In genomic region chr14:57380935-57381334, GRCh38 we compare ENCODE assay signal across 17 cellular contexts. TPM values are rescaled to one million over a fixed set of nuclear protein-coding genes. Genes with fewer than 3 reads are reported as not detected.
A peak's percentile ranks its signal among the peaks of the same experiment; 100 is the strongest.
DNase-seq lines count a peak whose midpoint lies in the region; ATAC-seq and TF ChIP-seq lines count a peak whose summit lies in the region.
"Had no signal": no experiment of that assay in that cellular context is flagged by ENCODE, and none has a peak within 500 bp of the region (broad histone marks: within the 10 kb centered on the region; RNA-seq: fewer than 3 reads in every experiment).

No MANE protein-coding gene starts in this region.

- TF ChIP-seq POLR2A in ovary (IDR thresholded peaks at IDR 0.05), result no peak

- H4K20me1 ChIP-seq in SK-N-SH (ENCODE audit: insufficient read depth) (no peaks in the 10 kb centered on the region), fibroblast of lung (ENCODE audit: control insufficient read depth, extremely low read depth, insufficient read depth, low read length) (no peaks in the 10 kb centered on the region)

- H3K4me2 ChIP-seq in SK-N-SH, result no peak overlapping the region
- H3K4me2 ChIP-seq in fibroblast of lung (ENCODE audit: extremely low read depth, insufficient read depth, low read length), result no peak overlapping the region

- TF ChIP-seq CTCF in SK-N-SH (IDR thresholded peaks at IDR 0.05) (no peak), fibroblast of lung (conservative IDR thresholded peaks at IDR 0.05 in 1 of 2, IDR thresholded peaks at IDR 0.05 in 1 of 2; ENCODE audit: low read depth in 1 of 2, low read length in 2 of 2) (no peak), ovary (IDR thresholded peaks at IDR 0.05) (no peak)

- no peak overlapping the region for H3K27ac Mint-ChIP-seq in activated naive CD4-positive, alpha-beta T cell treated with anti-CD3 and anti-CD28 coated beads for 36 hours

- H3K9me2 ChIP-seq in SK-N-SH, result no peaks in the 10 kb centered on the region

- no peak for TF ChIP-seq RAD21 in SK-N-SH (IDR thresholded peaks at IDR 0.05; ENCODE audit: low read length)

- no peaks in the 10 kb centered on the region for H3K36me3 ChIP-seq in SK-N-SH (replicated peaks in 1 of 2; ENCODE audit: control insufficient read depth in 1 of 2, insufficient read depth in 2 of 2, low read length in 1 of 2)
- H3K36me3 ChIP-seq in SK-N-MC (ENCODE audit: insufficient read depth, low read length), result no peaks in the 10 kb centered on the region
- H3K36me3 ChIP-seq in fibroblast of lung (ENCODE audit: control insufficient read depth, insufficient read depth, low read length), result no peaks in the 10 kb centered on the region
- no peaks in the 10 kb centered on the region for H3K36me3 ChIP-seq in ovary

- H3K4me3 ChIP-seq in SK-N-SH (ENCODE audit: low read depth in 2 of 2, low read length in 1 of 2), result no peak overlapping the region
- no peak overlapping the region for H3K4me3 ChIP-seq in SK-N-MC
- H3K4me3 ChIP-seq in fibroblast of lung (replicated peaks in 1 of 4; ENCODE audit: control extremely low read depth in 1 of 4, insufficient read depth in 1 of 4, low read depth in 3 of 4, low read length in 4 of 4), result no peak overlapping the region
- H3K4me3 ChIP-seq in ovary, result no peak overlapping the region

- peaks cover 7% of the 10 kb centered on the region for H3F3A ChIP-seq in SK-N-SH (replicated peaks; ENCODE audit: insufficient read depth)

- no peaks in the 10 kb centered on the region for H3K9me3 ChIP-seq in SK-N-SH
- H3K9me3 ChIP-seq in SK-N-MC (ENCODE audit: low read depth, low read length), result no peaks in the 10 kb centered on the region
- H3K9me3 ChIP-seq in fibroblast of lung (ENCODE audit: control insufficient read depth, insufficient read depth, low read depth, low read length), result no peaks in the 10 kb centered on the region
- no peaks in the 10 kb centered on the region for H3K9me3 ChIP-seq in ovary

- CTCF ChIA-PET in SK-N-SH (lab: Yijun Ruan, JAX), result interaction anchor here (1.6 kb wide), 1 partner anchor 9 kb away, joined by 6 read pairs; the partner anchor contains the start of gene NAA30
- CTCF ChIA-PET in activated naive CD4-positive, alpha-beta T cell treated with anti-CD3 and anti-CD28 coated beads for 36 hours (lab: Charles Lee), result interaction anchor here (0.6 kb wide), 2 partner anchors 20 to 302 kb away, joined by 3 to 5 read pairs; no protein-coding TSS in a partner anchor

- POLR2A ChIA-PET in SK-N-SH (lab: Yijun Ruan, JAX), result no interaction called here

- TF ChIP-seq EP300 in SK-N-SH (IDR thresholded peaks at IDR 0.05; ENCODE audit: borderline replicate concordance in 1 of 2, low read depth in 1 of 2, low read length in 1 of 2) (no peak), ovary (IDR thresholded peaks at IDR 0.05) (no peak)

- 44% methylated on average over 3 of the region's 3 CpGs for WGBS in SK-N-SH (ENCODE audit: low lambda C conversion rate)
- WGBS in ovary, 3 donors, result 86 to 92% (median 88%) methylated on average over 3 of the region's 3 CpGs

- no peaks in the 10 kb centered on the region for H3K27me3 Mint-ChIP-seq in activated naive CD4-positive, alpha-beta T cell treated with anti-CD3 and anti-CD28 coated beads for 36 hours (ENCODE audit: low read depth)

- H3K4me3 Mint-ChIP-seq in activated naive CD4-positive, alpha-beta T cell treated with anti-CD3 and anti-CD28 coated beads for 36 hours, result no peak overlapping the region

- no peaks in the 10 kb centered on the region for H3K36me3 Mint-ChIP-seq in activated naive CD4-positive, alpha-beta T cell treated with anti-CD3 and anti-CD28 coated beads for 36 hours (ENCODE audit: low read depth)

- H3K4me1 ChIP-seq in SK-N-SH (ENCODE audit: control insufficient read depth in 1 of 2, insufficient read depth in 2 of 2, low read depth in 1 of 2, low read length in 1 of 2) (0 out of 4 replicates have a peak, but pooled peaks cover 0 to 4% of the 10 kb centered on the region in 2 experiments), fibroblast of lung (ENCODE audit: control insufficient read depth, extremely low read depth, insufficient read depth, low read length) (peaks cover 3% of the 10 kb centered on the region), ovary (ENCODE audit: insufficient read depth) (no peaks in the 10 kb centered on the region)

- intact Hi-C loops in activated naive CD4-positive, alpha-beta T cell treated with anti-CD3 and anti-CD28 coated beads for 36 hours (cut with micrococcal nuclease), result no loop called here
- intact Hi-C loops in ovary (cut with DNase I), result no loop called here

- DNase-seq in SK-N-SH, result no peak
- no peak for DNase-seq in SK-N-MC (ENCODE audit: low read depth, low spot score)
- DNase-seq in fibroblast of lung (ENCODE audit: low read depth in 2 of 2), result no peak
- DNase-seq in activated naive CD4-positive, alpha-beta T cell treated with anti-CD3 and anti-CD28 coated beads for 36 hours, result no peak
- DNase-seq in activated CD4-positive, alpha-beta T cell treated with anti-CD3 and anti-CD28 coated beads, Interleukin-2, amount 50 U/mL, for 4 hours, result no peak
- no peak for DNase-seq in ovary
- DNase-seq: C1 segment of cervical spinal cord, DND-41, GDM1, GOT3, Kasumi-1, NCI-H1436, NCI-H2029 treated with DMSO at 0.1 percent for 48 hours, NCI-H2171 treated with DMSO at 0.1 percent for 48 hours, NCI-H446 treated with DMSO at 0.1 percent for 48 hours had no signal

- H2AFZ ChIP-seq in SK-N-SH (ENCODE audit: low read depth), result peak overlapping the region; percentile 57; the same call in 1 of the 2 replicates
- H2AFZ ChIP-seq in fibroblast of lung (ENCODE audit: low read length), result peak overlapping the region; percentile 19

- no peaks in the 10 kb centered on the region for H3K9me3 Mint-ChIP-seq in activated naive CD4-positive, alpha-beta T cell treated with anti-CD3 and anti-CD28 coated beads for 36 hours

- H3K27me3 ChIP-seq in SK-N-SH (ENCODE audit: insufficient read depth), result no peaks in the 10 kb centered on the region
- H3K27me3 ChIP-seq in fibroblast of lung (ENCODE audit: control insufficient read depth, insufficient read depth, low read length), result no peaks in the 10 kb centered on the region
- no peaks in the 10 kb centered on the region for H3K27me3 ChIP-seq in ovary

- no peak for ATAC-seq in SK-N-SH treated with all-trans-retinoic acid at 6 μM for 48 hours
- no peak for ATAC-seq in HG03175 (IDR thresholded peaks at IDR 0.05; ENCODE audit: unreplicated experiment)

- H3K79me2 ChIP-seq in SK-N-SH (ENCODE audit: insufficient read depth) (no peaks in the 10 kb centered on the region), fibroblast of lung (ENCODE audit: control insufficient read depth, insufficient read depth, low read length) (no peaks in the 10 kb centered on the region)

- H3K27ac ChIP-seq in SK-N-SH (ENCODE audit: low read depth in 2 of 2, low read length in 1 of 2) (no peak overlapping the region), SK-N-MC (peak overlapping the region; percentile 74), fibroblast of lung (ENCODE audit: insufficient read depth, low read length) (no peak overlapping the region), ovary (no peak overlapping the region)

- no peak overlapping the region for H3K9ac ChIP-seq in SK-N-SH
- H3K9ac ChIP-seq in SK-N-MC (ENCODE audit: insufficient read length), result no peak overlapping the region
- H3K9ac ChIP-seq in fibroblast of lung (ENCODE audit: insufficient read depth, low read length), result no peak overlapping the region

- no peaks in the 10 kb centered on the region for H3K4me1 Mint-ChIP-seq in activated naive CD4-positive, alpha-beta T cell treated with anti-CD3 and anti-CD28 coated beads for 36 hours (ENCODE audit: low read depth)

TF ChIP-seq in SK-N-SH, 30 proteins besides CTCF, POLR2A, EP300 and RAD21 (continues in another document):
- TF ChIP-seq GATA2 (CRISPR knock-in tag; IDR thresholded peaks at IDR 0.05), result no peak
- no peak for TF ChIP-seq CHD2 (IDR thresholded peaks at IDR 0.05; ENCODE audit: low read length, partially characterized antibody)
- TF ChIP-seq PBX3 (IDR thresholded peaks at IDR 0.05), result no peak
- no peak for TF ChIP-seq FOSL2 (IDR thresholded peaks at IDR 0.05; ENCODE audit: borderline replicate concordance, low read depth)
- no peak for TF ChIP-seq JUND (IDR thresholded peaks at IDR 0.05)
- no peak for TF ChIP-seq POLR2AphosphoS5 (IDR thresholded peaks at IDR 0.05; ENCODE audit: low read depth, low read length)

TF ChIP-seq in SK-N-SH treated with all-trans-retinoic acid at 6 μM for 48 hours, 23 proteins besides CTCF, POLR2A, EP300 and RAD21 (continues in another document):
- TF ChIP-seq ZNF565 (CRISPR knock-in tag; conservative IDR thresholded peaks at IDR 0.05; ENCODE audit: low read depth) (no peak), ESRRG (CRISPR knock-in tag; IDR thresholded peaks at IDR 0.05) (no peak), ZNF70 (CRISPR knock-in tag; IDR thresholded peaks at IDR 0.05) (no peak), PPARA (CRISPR knock-in tag; IDR thresholded peaks at IDR 0.05; ENCODE audit: borderline replicate concordance) (no peak), ISL1 (CRISPR knock-in tag; IDR thresholded peaks at IDR 0.05) (no peak), PATZ1 (CRISPR knock-in tag; IDR thresholded peaks at IDR 0.05; ENCODE audit: borderline replicate concordance) (no peak)

RNA-seq across cellular contexts. Expression of gene NAA30, which starts 9.5 kb away (rescaled TPM):
- polyA plus RNA-seq in SK-N-SH (2012; rRNA removed), result 3.0 and 4.3 TPM in 2 replicates
- polyA plus RNA-seq in SK-N-SH (2012; cell fraction: cytosol; rRNA removed), result 4.2 and 5.1 TPM in 2 replicates
- polyA plus RNA-seq in SK-N-SH (2012; cell fraction: nucleus; rRNA removed), result 1.4 and 3.0 TPM in 2 replicates
- total RNA-seq in fibroblast of lung, result 14.6 and 15.2 TPM in 2 replicates
- 12.1 and 13.8 TPM in 2 replicates for polyA plus RNA-seq in fibroblast of lung
- polyA plus RNA-seq in fibroblast of lung (2012), result 11.7 and 13.2 TPM in 2 replicates
- polyA minus RNA-seq in fibroblast of lung (ENCODE audit: low replicate concordance), result 1.2 and 4.9 TPM in 2 replicates
- 10 to 100 TPM; 12.3 to 12.5 TPM for total RNA-seq in activated naive CD4-positive, alpha-beta T cell treated with anti-CD3 and anti-CD28 coated beads for 36 hours
- 10 to 100 TPM; 12.5 to 29.4 (median 20.8) TPM for total RNA-seq in ovary
- polyA plus RNA-seq in ovary, result 10 to 100 TPM in 1 of 2 donors, 1 to 10 TPM in 1; 9.4 to 16.4 TPM
